19 cellular contexts compared by ENCODE assay signal in genomic region chr21:35895598-35895997, GRCh38.
"Had no signal": no experiment of that assay in that cellular context is flagged by ENCODE, and none has a peak within 500 bp of the region (broad histone marks: within the 10 kb centered on the region; RNA-seq: fewer than 3 reads in every experiment).

No MANE protein-coding gene starts in this region.

- DNase-seq: activated B cell treated with CpG ODN at 0.5 μM for 24 hours; activated CD4-positive, alpha-beta memory T cell treated with anti-CD3 and anti-CD28 coated beads, Interleukin-2, amount 10 ng/mL, durations not matched to agents 7 days and 5 days; activated CD4-positive, alpha-beta T cell treated with anti-CD3 and anti-CD28 coated beads for 4 hours; activated CD8-positive, alpha-beta memory T cell treated with anti-CD3 and anti-CD28 coated beads, Interleukin-2, amount 10 ng/mL, durations not matched to agents 7 days and 5 days; activated naive CD4-positive, alpha-beta T cell treated with anti-CD3 and anti-CD28 coated beads for 36 hours; activated T-cell treated with anti-CD3 and anti-CD28 coated beads, Interleukin-2, amount 50 U/mL, for 24 hours; anterior cingulate cortex; left cardiac atrium; mesendoderm; naive thymus-derived CD4-positive, alpha-beta T cell; stimulated activated CD4-positive, alpha-beta T cell treated with anti-CD3 and anti-CD28 coated beads, Interleukin-12 subunit alpha, Interleukin-12 subunit beta, amount 100 ng/mL, for 4 hours; stimulated activated CD4-positive, alpha-beta T cell treated with anti-CD3 and anti-CD28 coated beads, Interleukin-1b, Interleukin-23, amount 100 ng/mL, for 48 hours; stimulated activated CD8-positive, alpha-beta memory T cell treated with anti-CD3 and anti-CD28 coated beads, Interleukin-4, amount 100 ng/mL, for 48 hours; stimulated activated naive CD4-positive, alpha-beta T cell; T-helper 9 cell; uterus had no signal

- H3K36me3 Mint-ChIP-seq: activated CD8-positive, alpha-beta memory T cell treated with anti-CD3 and anti-CD28 coated beads, Interleukin-2, amount 10 ng/mL, durations not matched to agents 7 days and 5 days; neural progenitor cell had no signal

- H3K4me1 Mint-ChIP-seq: activated CD4-positive, alpha-beta memory T cell treated with anti-CD3 and anti-CD28 coated beads, Interleukin-2, amount 10 ng/mL, durations not matched to agents 7 days and 5 days; activated CD8-positive, alpha-beta memory T cell treated with anti-CD3 and anti-CD28 coated beads, Interleukin-2, amount 10 ng/mL, durations not matched to agents 7 days and 5 days; neural progenitor cell had no signal

- H3K9me3 Mint-ChIP-seq: activated B cell treated with CpG ODN at 0.5 μM for 24 hours; activated CD4-positive, alpha-beta memory T cell treated with anti-CD3 and anti-CD28 coated beads, Interleukin-2, amount 10 ng/mL, durations not matched to agents 7 days and 5 days; activated naive CD4-positive, alpha-beta T cell treated with anti-CD3 and anti-CD28 coated beads for 36 hours; activated T-cell treated with anti-CD3 and anti-CD28 coated beads, Interleukin-2, amount 50 U/mL, for 24 hours had no signal

- ATAC-seq: activated CD8-positive, alpha-beta memory T cell treated with anti-CD3 and anti-CD28 coated beads, Interleukin-2, amount 10 ng/mL, durations not matched to agents 7 days and 5 days; esophagus mucosa; left cardiac atrium; naive thymus-derived CD4-positive, alpha-beta T cell had no signal

- H3K27ac Mint-ChIP-seq: activated B cell treated with CpG ODN at 0.5 μM for 24 hours; activated CD4-positive, alpha-beta memory T cell treated with anti-CD3 and anti-CD28 coated beads, Interleukin-2, amount 10 ng/mL, durations not matched to agents 7 days and 5 days; activated CD8-positive, alpha-beta memory T cell treated with anti-CD3 and anti-CD28 coated beads, Interleukin-2, amount 10 ng/mL, durations not matched to agents 7 days and 5 days; activated naive CD4-positive, alpha-beta T cell treated with anti-CD3 and anti-CD28 coated beads for 36 hours; activated T-cell treated with anti-CD3 and anti-CD28 coated beads, Interleukin-2, amount 50 U/mL, for 24 hours; naive thymus-derived CD4-positive, alpha-beta T cell; neural progenitor cell; progenitor cell of endocrine pancreas had no signal

- H3K27me3 Mint-ChIP-seq: activated CD8-positive, alpha-beta memory T cell treated with anti-CD3 and anti-CD28 coated beads, Interleukin-2, amount 10 ng/mL, durations not matched to agents 7 days and 5 days; progenitor cell of endocrine pancreas had no signal

- H3K4me3 Mint-ChIP-seq: activated B cell treated with CpG ODN at 0.5 μM for 24 hours; activated CD4-positive, alpha-beta memory T cell treated with anti-CD3 and anti-CD28 coated beads, Interleukin-2, amount 10 ng/mL, durations not matched to agents 7 days and 5 days; activated CD8-positive, alpha-beta memory T cell treated with anti-CD3 and anti-CD28 coated beads, Interleukin-2, amount 10 ng/mL, durations not matched to agents 7 days and 5 days; activated naive CD4-positive, alpha-beta T cell treated with anti-CD3 and anti-CD28 coated beads for 36 hours; activated T-cell treated with anti-CD3 and anti-CD28 coated beads, Interleukin-2, amount 50 U/mL, for 24 hours; naive thymus-derived CD4-positive, alpha-beta T cell; neural progenitor cell had no signal
